ENCODE assay signal across 23 cellular contexts in genomic region chr7:57343901-57344622, GRCh38.
"Had no signal": no experiment of that assay in that cellular context is flagged by ENCODE, and none has a peak within 500 bp of the region (broad histone marks: within the 10 kb centered on the region; RNA-seq: fewer than 3 reads in every experiment).

No MANE protein-coding gene starts in this region.

- H3K4me3 ChIP-seq: lower lobe of right lung, ovary, sigmoid colon, stomach, thoracic aorta, transverse colon had no signal

- FAIRE-seq: endometrium, frontal cortex, keratinocyte, small intestine had no signal

- ATAC-seq: esophagus mucosa, left colon, lower lobe of right lung, natural killer cell had no signal

- H3K36me3 Mint-ChIP-seq: memory B cell had no signal

- H3K4me1 ChIP-seq: lower lobe of right lung, sigmoid colon, stomach, transverse colon had no signal

- H3K27me3 Mint-ChIP-seq: memory B cell, progenitor cell of endocrine pancreas had no signal

- DNase-seq: effector memory CD4-positive, alpha-beta T cell; hypothalamus; left colon; lower lobe of right lung; natural killer cell; nucleus accumbens; ovary; sigmoid colon; small intestine; stimulated activated CD4-positive, alpha-beta T cell treated with anti-CD3 and anti-CD28 coated beads, Interleukin-12 subunit alpha, Interleukin-12 subunit beta, amount 100 ng/mL, for 4 hours; stimulated activated naive CD4-positive, alpha-beta T cell; stomach; substantia nigra; transverse colon had no signal

- H3K27me3 ChIP-seq: ovary, sigmoid colon, stomach, transverse colon had no signal

- H3K27ac ChIP-seq: lower lobe of right lung, ovary, sigmoid colon, stomach, thoracic aorta, transverse colon had no signal

- H3K27ac Mint-ChIP-seq: memory B cell, mesothelial cell of epicardium, natural killer cell, progenitor cell of endocrine pancreas had no signal

- H3K9me3 ChIP-seq: lower lobe of right lung, ovary, thoracic aorta, transverse colon had no signal

- H3K36me3 ChIP-seq: lower lobe of right lung, ovary, sigmoid colon, stomach, thoracic aorta, transverse colon had no signal

- H3K4me1 Mint-ChIP-seq: memory B cell, mesothelial cell of epicardium, natural killer cell, neural crest cell had no signal

- H3K4me3 Mint-ChIP-seq: memory B cell, mesothelial cell of epicardium, natural killer cell, neural crest cell had no signal
